ENCODE assay signal across 9 cellular contexts in the genomic region with DNA sequence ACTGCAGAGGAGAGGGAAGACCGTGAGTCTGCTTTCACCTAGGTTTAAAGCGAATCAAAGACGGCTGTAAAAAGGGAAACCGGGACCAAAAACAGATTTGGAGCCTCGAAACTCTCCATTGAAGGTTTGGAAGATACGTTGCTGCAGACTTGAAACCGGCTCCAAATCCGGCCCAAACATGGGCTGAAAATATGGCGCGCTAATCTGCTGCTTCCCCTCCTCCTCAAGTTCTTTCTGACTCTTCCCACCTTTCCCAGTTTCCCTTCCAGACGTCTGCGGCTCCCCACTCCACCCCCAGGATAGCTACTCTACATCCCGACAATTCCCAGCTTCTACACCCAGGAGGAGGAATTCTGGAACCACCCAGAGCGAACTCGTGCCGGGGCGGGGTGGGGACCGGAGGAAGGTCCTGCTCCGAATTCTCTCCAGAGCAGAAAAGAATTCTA. TPM values are rescaled to one million over a fixed set of nuclear protein-coding genes. Genes with fewer than 3 reads are reported as not detected.
DNase-seq lines count a peak whose midpoint lies in the region; ATAC-seq and TF ChIP-seq lines count a peak whose summit lies in the region.
"Had no signal": no experiment of that assay in that cellular context is flagged by ENCODE, and none has a peak within 500 bp of the region (broad histone marks: within the 10 kb centered on the region; RNA-seq: fewer than 3 reads in every experiment).

No MANE protein-coding gene starts in this region.

- H3K4me3 ChIP-seq in mesodermal cell (ENCODE audit: extremely low read depth, insufficient read depth, low read length, poor library complexity, severe bottlenecking), result peak overlapping the region; percentile 44
- H3K4me3 ChIP-seq in tibial nerve, result peak overlapping the region; percentile 29 to 55 (median 48)

- 0% methylated on average over 10 of the region's 19 CpGs for WGBS in mesodermal cell (ENCODE audit: insufficient coverage in 2 of 2), 2 experiments
- WGBS in tibial nerve, 2 donors, result 1 to 2% methylated on average over 19 of the region's 19 CpGs

- TF ChIP-seq CTCF in tibial nerve (IDR thresholded peaks at IDR 0.05), result no peak

- no peaks in the 10 kb centered on the region for H3K9me3 ChIP-seq in mesodermal cell (ENCODE audit: control insufficient read depth, low read length)
- H3K9me3 ChIP-seq in tibial nerve, result no peaks in the 10 kb centered on the region

- no peak for ATAC-seq in HG03097 (IDR thresholded peaks at IDR 0.05; ENCODE audit: low FRiP score, unreplicated experiment)

- intact Hi-C loops in activated CD4-positive, alpha-beta T cell treated with anti-CD3 and anti-CD28 coated beads, Interleukin-2, amount 10 ng/mL, durations not matched to agents 24 days and 14 days (cut with micrococcal nuclease), result loop anchor here (2.0 to 5.0 kb wide), 3 partner anchors 214 to 634 kb away; a partner anchor contains a TSS

- H3K27me3 ChIP-seq in tibial nerve, result peaks cover 0 to 61% of the 10 kb centered on the region in 2 donors

- peaks cover 28% of the 10 kb centered on the region for H3K4me1 Mint-ChIP-seq in activated CD4-positive, alpha-beta T cell treated with anti-CD3 and anti-CD28 coated beads, Interleukin-2, amount 10 ng/mL, durations not matched to agents 24 days and 14 days

- no peak for TF ChIP-seq POLR2A in tibial nerve (IDR thresholded peaks at IDR 0.05)

- no peaks in the 10 kb centered on the region for H3K9me3 Mint-ChIP-seq in activated CD4-positive, alpha-beta T cell treated with anti-CD3 and anti-CD28 coated beads, Interleukin-2, amount 10 ng/mL, durations not matched to agents 24 days and 14 days

- DNase-seq in activated CD4-positive, alpha-beta T cell treated with anti-CD3 and anti-CD28 coated beads, Interleukin-2, amount 10 ng/mL, durations not matched to agents 24 days and 14 days, result peak; percentile 64
- DNase-seq in activated CD4-positive, alpha-beta T cell treated with anti-CD3 and anti-CD28 coated beads, Interleukin-2, amount 50 U/mL, for 48 hours, result no peak
- DNase-seq in cerebellar cortex (ENCODE audit: low spot score) (peak; percentile 40), tibial nerve (ENCODE audit: low spot score in 2 of 2) (no peak), H4 (ENCODE audit: low spot score) (no peak), OCI-M2 (lab: John Stamatoyannopoulos, UW; ENCODE audit: unreplicated experiment) (no peak)

- H3K4me1 ChIP-seq in mesodermal cell (ENCODE audit: control insufficient read depth, insufficient read depth, low read length, poor library complexity, severe bottlenecking), result no peaks in the 10 kb centered on the region
- peaks cover 0 to 39% (median 16%) of the 10 kb centered on the region in 4 donors for H3K4me1 ChIP-seq in tibial nerve

- H3K27ac ChIP-seq in mesodermal cell (ENCODE audit: low read depth, low read length, severe bottlenecking) (no peak overlapping the region), tibial nerve (peak overlapping the region in 1 of 4 donors; percentile 15)

- H3K36me3 ChIP-seq in mesodermal cell (ENCODE audit: control insufficient read depth, insufficient read depth, low read length) (no peaks in the 10 kb centered on the region), tibial nerve (no peaks in the 10 kb centered on the region)

- peaks cover 8% of the 10 kb centered on the region for H3K36me3 Mint-ChIP-seq in activated CD4-positive, alpha-beta T cell treated with anti-CD3 and anti-CD28 coated beads, Interleukin-2, amount 10 ng/mL, durations not matched to agents 24 days and 14 days (ENCODE audit: low read depth)

- H3K27ac Mint-ChIP-seq in activated CD4-positive, alpha-beta T cell treated with anti-CD3 and anti-CD28 coated beads, Interleukin-2, amount 10 ng/mL, durations not matched to agents 24 days and 14 days, result peak overlapping the region; percentile 23

- peak overlapping the region; percentile 94 for H3K4me3 Mint-ChIP-seq in activated CD4-positive, alpha-beta T cell treated with anti-CD3 and anti-CD28 coated beads, Interleukin-2, amount 10 ng/mL, durations not matched to agents 24 days and 14 days

- peaks cover 70% of the 10 kb centered on the region for H3K27me3 Mint-ChIP-seq in activated CD4-positive, alpha-beta T cell treated with anti-CD3 and anti-CD28 coated beads, Interleukin-2, amount 10 ng/mL, durations not matched to agents 24 days and 14 days

- no peak for TF ChIP-seq EP300 in tibial nerve (IDR thresholded peaks at IDR 0.05)

RNA-seq across cellular contexts. Expression of a gene that starts 8.7 kb away (rescaled TPM):
- 7.4 and 7.8 TPM in 2 replicates for total RNA-seq in activated CD4-positive, alpha-beta T cell treated with anti-CD3 and anti-CD28 coated beads, Interleukin-2, amount 10 ng/mL, durations not matched to agents 24 days and 14 days
- polyA plus RNA-seq in mesodermal cell (2013, experiment 1 of 2), result 1.2 TPM
- polyA plus RNA-seq in mesodermal cell (2013, experiment 2 of 2), result 0.56 TPM
- 1 to 10 TPM in 1 of 4 donors, under 1 TPM in 3; 0.22 to 1.7 (median 0.69) TPM for total RNA-seq in tibial nerve
- 0.17 TPM in 1 of 2 replicates, not detected in the other for total RNA-seq in H4 (2014; rRNA removed; shearing (Covaris generic))
- total RNA-seq: lung microvascular endothelial cell had no signal

Comparison
In these comparisons a context has a peak if more than half of its experiments do, and no peak if none do; other contexts are left out.
1. DNase-seq: peak in activated CD4-positive, alpha-beta T cell treated with anti-CD3 and anti-CD28 coated beads, Interleukin-2, amount 10 ng/mL, durations not matched to agents 24 days and 14 days (single experiment) and cerebellar cortex (single experiment); none in activated CD4-positive, alpha-beta T cell treated with anti-CD3 and anti-CD28 coated beads, Interleukin-2, amount 50 U/mL, for 48 hours (0 of 2), tibial nerve (0 of 2), H4 (single experiment) and OCI-M2 (single experiment).